In the genomic region with DNA sequence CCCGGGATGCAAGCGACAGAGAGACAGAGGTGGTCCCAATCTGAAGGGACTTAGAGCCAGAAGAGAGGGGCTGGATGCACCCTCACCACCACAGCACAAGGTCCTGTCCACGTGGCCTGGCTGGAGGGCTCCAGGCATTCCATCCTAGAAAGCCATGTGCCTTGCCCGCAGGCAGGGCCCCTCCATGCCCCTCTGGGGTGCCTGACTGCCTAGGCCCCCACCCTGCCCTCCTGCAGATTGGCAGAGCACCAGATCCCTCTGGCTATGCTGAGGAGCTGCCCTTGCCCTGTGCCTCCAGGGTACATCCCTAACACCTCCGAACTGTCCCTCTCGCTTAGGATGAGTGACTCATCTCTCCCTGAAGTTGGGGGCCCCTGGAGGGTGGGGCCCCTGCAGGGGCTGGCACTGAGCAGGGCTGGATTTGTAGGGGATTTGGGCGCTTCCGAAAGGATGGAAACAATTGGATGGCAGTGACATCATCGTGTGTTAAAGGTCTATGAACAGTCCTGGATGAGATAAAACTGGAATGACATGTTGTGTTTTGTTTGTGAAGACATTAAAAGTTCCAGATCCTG, we compare ENCODE assay signal across 11 cellular contexts. TPM values are rescaled to one million over a fixed set of nuclear protein-coding genes. Genes with fewer than 3 reads are reported as not detected.
DNase-seq lines count a peak whose midpoint lies in the region; ATAC-seq and TF ChIP-seq lines count a peak whose summit lies in the region.
"Had no signal": no experiment of that assay in that cellular context is flagged by ENCODE, and none has a peak within 500 bp of the region (broad histone marks: within the 10 kb centered on the region; RNA-seq: fewer than 3 reads in every experiment).

No MANE protein-coding gene starts in this region.

- WGBS in spleen, 5 donors, result 83 to 98% (median 88%) methylated on average over 6 to 9 of the region's 9 CpGs

- DNase-seq in EH (ENCODE audit: low read depth) (peak; percentile 43), breast epithelium (ENCODE audit: low spot score in 2 of 2) (no peak), left ventricle myocardium superior (no peak), spleen (peak; percentile 60), NCI-H1436 (lab: John Stamatoyannopoulos, UW) (no peak), DMS53 treated with DMSO at 0.1 percent for 48 hours (lab: John Stamatoyannopoulos, UW; ENCODE audit: unreplicated experiment) (no peak)
- DNase-seq: T-helper 9 cell had no signal

- TF ChIP-seq CTCF in breast epithelium (IDR thresholded peaks at IDR 0.05) (no peak), spleen (IDR thresholded peaks at IDR 0.05 in 8 of 11, conservative IDR thresholded peaks at IDR 0.05 in 3 of 11) (no peak)

- H3K36me3 ChIP-seq in breast epithelium, result no peaks in the 10 kb centered on the region
- H3K36me3 ChIP-seq in spleen, result peaks cover 0 to 72% (median 14%) of the 10 kb centered on the region in 6 donors

- peaks cover 0 to 6% of the 10 kb centered on the region in 2 donors for H3K4me1 ChIP-seq in breast epithelium
- H3K4me1 ChIP-seq in spleen, result peaks cover 0 to 33% (median 5%) of the 10 kb centered on the region in 6 donors

- H3K27me3 ChIP-seq in breast epithelium (no peaks in the 10 kb centered on the region), spleen (replicated peaks in 1 of 7) (no peaks in the 10 kb centered on the region)
- H3K27me3 ChIP-seq: BLaER1 had no signal

- no peak for TF ChIP-seq POLR2A in breast epithelium (IDR thresholded peaks at IDR 0.05)
- TF ChIP-seq POLR2A in spleen (IDR thresholded peaks at IDR 0.05), result no peak

- H3K9me3 ChIP-seq in breast epithelium, result peaks cover 18 to 33% of the 10 kb centered on the region in 2 donors
- peaks cover 5 to 47% (median 34%) of the 10 kb centered on the region in 8 donors for H3K9me3 ChIP-seq in spleen

- H3K4me3 ChIP-seq in breast epithelium (no peak overlapping the region), spleen (no peak overlapping the region)
- H3K4me3 ChIP-seq: BLaER1 had no signal

- H3K27ac ChIP-seq in breast epithelium (peak overlapping the region; percentile 61 to 80), spleen (peak overlapping the region in 2 of 8 donors; percentile 56 to 65)
- H3K27ac ChIP-seq: BLaER1 had no signal

- intact Hi-C loops in breast epithelium (cut with DNase I; ENCODE audit: low total_unique reads) (no loop called here), left ventricle myocardium superior (cut with micrococcal nuclease) (no loop called here), spleen (cut with DNase I; ENCODE audit: low total_unique reads) (loop anchor here (5.0 kb wide), 1 partner anchor 222 kb away; no protein-coding TSS in a partner anchor)

- ATAC-seq in left ventricle myocardium superior (peak; percentile 52), GM18498 (IDR thresholded peaks at IDR 0.05; ENCODE audit: unreplicated experiment) (no peak), HG02759 (IDR thresholded peaks at IDR 0.05; ENCODE audit: unreplicated experiment) (no peak)

RNA-seq across cellular contexts. Expression of a gene that starts 50.9 kb away (rescaled TPM):
- total RNA-seq in breast epithelium (1 to 10 TPM in 1 of 3 donors, under 1 TPM in 1, not detected in 1; 0.98 to 1.3 TPM), left ventricle myocardium superior (not detected), spleen (not detected)
- polyA plus RNA-seq in spleen, result under 1 TPM in 2 of 3 donors, not detected in 1; 0.09 to 0.20 TPM
- total RNA-seq: HT1080 had no signal

Comparison
In these comparisons a context has a peak if more than half of its experiments do, and no peak if none do; other contexts are left out.
1. DNase-seq: peak in EH (single experiment) and spleen (single experiment); none in breast epithelium (0 of 2), left ventricle myocardium superior (single experiment), NCI-H1436 (single experiment) and DMS53 treated with DMSO at 0.1 percent for 48 hours (single experiment).